ENCODE assay signal across 8 cellular contexts in the genomic region with DNA sequence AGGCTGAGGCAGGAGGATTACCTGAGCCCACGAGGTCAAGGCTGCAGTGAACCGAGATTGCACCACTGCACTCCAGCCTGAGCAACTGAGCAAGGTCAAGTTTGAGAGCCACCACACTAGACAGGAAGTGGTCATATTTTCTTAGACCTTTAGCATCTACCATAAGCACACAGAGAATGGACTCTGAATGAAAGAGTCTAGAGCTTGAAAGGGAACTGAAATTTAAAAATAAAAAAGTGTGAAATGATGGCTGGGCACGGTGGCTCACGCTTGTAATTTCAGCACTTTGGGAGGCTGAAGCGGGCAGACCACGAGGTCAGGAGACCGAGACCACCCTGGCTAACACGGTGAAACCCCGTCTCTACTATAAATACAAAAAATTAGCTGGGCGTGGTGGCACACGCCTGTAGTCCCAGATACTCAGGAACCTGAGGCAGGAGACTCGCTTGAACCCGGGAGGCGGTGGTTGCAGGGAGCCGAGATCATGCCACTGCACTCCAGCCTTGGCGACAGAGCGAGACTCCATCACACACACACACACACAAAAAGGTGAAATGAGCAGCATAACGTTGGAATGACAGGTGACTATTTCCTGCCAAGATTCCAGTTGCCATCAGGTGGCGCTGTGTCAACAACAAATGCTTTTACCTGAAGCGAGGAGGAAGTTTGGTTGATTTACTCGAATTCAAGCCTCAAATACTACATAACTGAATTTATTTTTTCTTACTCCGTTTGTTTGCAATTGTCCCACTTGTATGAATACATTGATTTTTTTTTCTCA. TPM values are rescaled to one million over a fixed set of nuclear protein-coding genes. Genes with fewer than 3 reads are reported as not detected.
A peak's percentile ranks its signal among the peaks of the same experiment; 100 is the strongest.
DNase-seq lines count a peak whose midpoint lies in the region; ATAC-seq, FAIRE-seq and TF ChIP-seq lines count a peak whose summit lies in the region.

No MANE protein-coding gene starts in this region.

- H3K27me3 ChIP-seq in astrocyte (ENCODE audit: insufficient read depth, low read length) (no peaks in the 10 kb centered on the region), sigmoid colon (peaks cover 0 to 12% (median 0%) of the 10 kb centered on the region in 3 donors)

- TF ChIP-seq POLR2A in NB4 (IDR thresholded peaks at IDR 0.05; ENCODE audit: extremely low read depth, insufficient read length) (no peak), sigmoid colon (IDR thresholded peaks at IDR 0.05) (no peak)

- H3K27ac Mint-ChIP-seq in T-helper 2 cell treated with Interferon-gamma antibody and Interleukin-4, amounts not matched to agents 5 μg/mL and 100 μg/mL, for 36 hours, result peak overlapping the region; percentile 66
- peak overlapping the region; percentile 50 for H3K27ac Mint-ChIP-seq in astrocyte (ENCODE audit: unreplicated experiment)

- TF ChIP-seq CTCF in GM12873 (IDR thresholded peaks at IDR 0.05; ENCODE audit: insufficient read depth, low read depth, low read length, missing control alignments) (peak; percentile 83), NB4 (IDR thresholded peaks at IDR 0.05; ENCODE audit: low read depth, low read length) (peak; percentile 96), astrocyte (IDR thresholded peaks at IDR 0.05; ENCODE audit: insufficient read depth, low read depth, low read length) (peak; percentile 90), sigmoid colon (IDR thresholded peaks at IDR 0.05) (peak; percentile 37 to 89 (median 72))

- H2AFZ ChIP-seq in astrocyte (ENCODE audit: low read depth, low read length), result peak overlapping the region; percentile 62

- no peak overlapping the region for H3K27ac ChIP-seq in astrocyte (ENCODE audit: low read depth, low read length)
- peak overlapping the region in 2 of 4 donors; percentile 2 to 46 for H3K27ac ChIP-seq in sigmoid colon

- H3K4me1 Mint-ChIP-seq in T-helper 2 cell treated with Interferon-gamma antibody and Interleukin-4, amounts not matched to agents 5 μg/mL and 100 μg/mL, for 36 hours (ENCODE audit: low read depth), result peaks cover 15% of the 10 kb centered on the region
- H3K4me1 Mint-ChIP-seq in astrocyte (ENCODE audit: low read depth, unreplicated experiment), result peaks cover 13% of the 10 kb centered on the region

- H3K79me2 ChIP-seq in astrocyte (ENCODE audit: insufficient read depth, low read length), result no peaks in the 10 kb centered on the region

- no peaks in the 10 kb centered on the region for H4K20me1 ChIP-seq in astrocyte (ENCODE audit: insufficient read depth, low read length)

- intact Hi-C loops in sigmoid colon (cut with DNase I), result loop anchor here (2.0 to 5.0 kb wide), 3 partner anchors 35 to 830 kb away; no protein-coding TSS in a partner anchor

- H3K36me3 ChIP-seq in astrocyte (ENCODE audit: insufficient read depth, low read length) (no peaks in the 10 kb centered on the region), sigmoid colon (no peaks in the 10 kb centered on the region)

- no peaks in the 10 kb centered on the region for H3K9me3 Mint-ChIP-seq in T-helper 2 cell treated with Interferon-gamma antibody and Interleukin-4, amounts not matched to agents 5 μg/mL and 100 μg/mL, for 36 hours
- no peaks in the 10 kb centered on the region for H3K9me3 Mint-ChIP-seq in astrocyte (ENCODE audit: unreplicated experiment)

- ATAC-seq in HG02571 (IDR thresholded peaks at IDR 0.05; ENCODE audit: unreplicated experiment), result peak; percentile 78

- H3K4me3 Mint-ChIP-seq in T-helper 2 cell treated with Interferon-gamma antibody and Interleukin-4, amounts not matched to agents 5 μg/mL and 100 μg/mL, for 36 hours, result peak overlapping the region; percentile 71
- peak overlapping the region; percentile 62 for H3K4me3 Mint-ChIP-seq in astrocyte (ENCODE audit: unreplicated experiment)

- peak; percentile 87 for FAIRE-seq in astrocyte (lab: Jason Lieb, UNC)

- H3K27me3 Mint-ChIP-seq in T-helper 2 cell treated with Interferon-gamma antibody and Interleukin-4, amounts not matched to agents 5 μg/mL and 100 μg/mL, for 36 hours (ENCODE audit: low read depth), result peaks cover 5% of the 10 kb centered on the region
- peaks cover 11% of the 10 kb centered on the region for H3K27me3 Mint-ChIP-seq in astrocyte (ENCODE audit: low read depth, unreplicated experiment)

- H3K9me3 ChIP-seq in astrocyte (ENCODE audit: insufficient read depth, low read depth, low read length), result no peaks in the 10 kb centered on the region
- H3K9me3 ChIP-seq in sigmoid colon, result no peaks in the 10 kb centered on the region

- peaks cover 8% of the 10 kb centered on the region for H3K4me1 ChIP-seq in astrocyte (ENCODE audit: insufficient read depth, low read length)
- peaks cover 0 to 8% (median 5%) of the 10 kb centered on the region in 4 donors for H3K4me1 ChIP-seq in sigmoid colon

- WGBS in sigmoid colon, 2 donors, result 12 to 22% methylated on average over 22 of the region's 22 CpGs

- TF ChIP-seq EP300 in sigmoid colon (IDR thresholded peaks at IDR 0.05), result no peak

- DNase-seq in NB4 (ENCODE audit: low read depth) (peak; percentile 91), astrocyte (ENCODE audit: low read depth) (peak; percentile 59), hippocampal formation (lab: John Stamatoyannopoulos, UW) (peak; percentile 52 to 60), sigmoid colon (peak; percentile 84), epidermal melanocyte (ENCODE audit: insufficient read length, low spot score) (no peak)
- peak; percentile 69 for DNase-seq in T-helper 2 cell treated with Interferon-gamma antibody and Interleukin-4, amounts not matched to agents 5 μg/mL and 100 μg/mL, for 36 hours (ENCODE audit: low spot score)

- H3K4me2 ChIP-seq in astrocyte (ENCODE audit: low read length), result peak overlapping the region; percentile 66

- no peaks in the 10 kb centered on the region for H3K36me3 Mint-ChIP-seq in T-helper 2 cell treated with Interferon-gamma antibody and Interleukin-4, amounts not matched to agents 5 μg/mL and 100 μg/mL, for 36 hours (ENCODE audit: low read depth)
- no peaks in the 10 kb centered on the region for H3K36me3 Mint-ChIP-seq in astrocyte (ENCODE audit: low read depth, unreplicated experiment)

- peak overlapping the region; percentile 27 for H3K9ac ChIP-seq in astrocyte (ENCODE audit: low read length)

- H3K4me3 ChIP-seq in NB4 (ENCODE audit: low read depth, low read length) (peak overlapping the region; percentile 38), astrocyte (ENCODE audit: insufficient read depth, low read depth, low read length) (no peak overlapping the region), sigmoid colon (peak overlapping the region in 2 of 4 donors; percentile 4 to 10)

RNA-seq across cellular contexts. Expression of gene AK3, which starts 21.3 kb away (rescaled TPM):
- 41.4 and 45.1 TPM in 2 replicates for total RNA-seq in astrocyte
- total RNA-seq in sigmoid colon, result 100 to 1,000 TPM in 3 of 4 donors, 10 to 100 TPM in 1; 94.1 to 122 (median 105) TPM
- 100 to 1,000 TPM in 1 of 3 donors, 10 to 100 TPM in 2; 36.8 to 116 (median 65.5) TPM for polyA plus RNA-seq in sigmoid colon

RNA-seq across cellular contexts. Expression of gene RCL1, which starts 30.4 kb away (rescaled TPM):
- total RNA-seq in astrocyte (19.6 and 22.3 TPM in 2 replicates), sigmoid colon (10 to 100 TPM; 19.7 to 24.1 (median 21.9) TPM)
- 10 to 100 TPM in 1 of 3 donors, 1 to 10 TPM in 2; 5.1 to 14.5 (median 8.4) TPM for polyA plus RNA-seq in sigmoid colon
